In genomic region chr11:32039149-32039548, GRCh38 we compare ENCODE assay signal across 15 cellular contexts.
"Had no signal": no experiment of that assay in that cellular context is flagged by ENCODE, and none has a peak within 500 bp of the region (broad histone marks: within the 10 kb centered on the region; RNA-seq: fewer than 3 reads in every experiment).

No MANE protein-coding gene starts in this region.

- H3K4me1 Mint-ChIP-seq: activated naive CD4-positive, alpha-beta T cell treated with anti-CD3 and anti-CD28 coated beads, Interleukin-2, amount 50 U/mL, for 24 hours; endodermal cell had no signal

- H3K9me3 Mint-ChIP-seq: activated naive CD4-positive, alpha-beta T cell treated with anti-CD3 and anti-CD28 coated beads, Interleukin-2, amount 50 U/mL, for 24 hours; dendritic cell treated with granulocyte-macrophage colony-stimulating factor and Interleukin-4, amounts not matched to agents 40 ng/mL and 50 ng/mL, for 4 days; endodermal cell; neural crest cell; type B pancreatic cell had no signal

- H3K27ac Mint-ChIP-seq: activated naive CD4-positive, alpha-beta T cell treated with anti-CD3 and anti-CD28 coated beads, Interleukin-2, amount 50 U/mL, for 24 hours; brain; dendritic cell treated with granulocyte-macrophage colony-stimulating factor and Interleukin-4, amounts not matched to agents 40 ng/mL and 50 ng/mL, for 4 days; endodermal cell; type B pancreatic cell had no signal

- DNase-seq: activated CD4-positive, alpha-beta T cell treated with anti-CD3 and anti-CD28 coated beads, Interleukin-2, amount 50 U/mL, for 1 hour; activated CD4-positive, CD25-positive, alpha-beta regulatory T cell; activated effector memory CD4-positive, alpha-beta T cell treated with Interleukin-2 at 50 U/mL for 16 hours; activated T-cell treated with anti-CD3 and anti-CD28 coated beads, Interleukin-2, amount 50 U/mL, for 1 hour; amniotic stem cell; endodermal cell; hippocampal formation; stimulated activated CD4-positive, alpha-beta T cell treated with anti-CD3 and anti-CD28 coated beads, Interleukin-2, amount 100 ng/mL, for 24 hours; stimulated activated naive CD4-positive, alpha-beta T cell treated with Interleukin-2 at 50 U/mL for 16 hours had no signal

- H3K4me3 Mint-ChIP-seq: activated naive CD4-positive, alpha-beta T cell treated with anti-CD3 and anti-CD28 coated beads, Interleukin-2, amount 50 U/mL, for 24 hours; brain; dendritic cell treated with granulocyte-macrophage colony-stimulating factor and Interleukin-4, amounts not matched to agents 40 ng/mL and 50 ng/mL, for 4 days; endodermal cell; neural crest cell; type B pancreatic cell had no signal

- ATAC-seq: sciatic nerve had no signal

- H3K36me3 Mint-ChIP-seq: activated naive CD4-positive, alpha-beta T cell treated with anti-CD3 and anti-CD28 coated beads, Interleukin-2, amount 50 U/mL, for 24 hours; brain; type B pancreatic cell had no signal
